In genomic region chr19:50501186-50501567, GRCh38 we compare ENCODE assay signal across 2 cellular contexts.
TF ChIP-seq lines count a peak whose summit lies in the region.

No MANE protein-coding gene starts in this region.

TF ChIP-seq in GM23338, 12 proteins besides CTCF, POLR2A, EP300 and RAD21:
- TF ChIP-seq ZNF462 (CRISPR knock-in tag; IDR thresholded peaks at IDR 0.05) = no peak
- no peak for TF ChIP-seq EZH2 (IDR thresholded peaks at IDR 0.05; ENCODE audit: low read depth, unreplicated experiment)
- TF ChIP-seq EZH2phosphoT487 (IDR thresholded peaks at IDR 0.05; ENCODE audit: unreplicated experiment) = no peak
- TF ChIP-seq NANOG (IDR thresholded peaks at IDR 0.05; ENCODE audit: borderline replicate concordance) = no peak
- TF ChIP-seq ZNF114 (CRISPR knock-in tag; IDR thresholded peaks at IDR 0.05) = no peak
- no peak for TF ChIP-seq REST (IDR thresholded peaks at IDR 0.05; ENCODE audit: unreplicated experiment)
- TF ChIP-seq CREB1 (CRISPR knock-in tag; IDR thresholded peaks at IDR 0.05; ENCODE audit: low read depth) = no peak
- TF ChIP-seq STAT1 (IDR thresholded peaks at IDR 0.05; ENCODE audit: unreplicated experiment) = no peak
- no peak for TF ChIP-seq ETS1 (IDR thresholded peaks at IDR 0.05)
- no peak for TF ChIP-seq JUNB (IDR thresholded peaks at IDR 0.05; ENCODE audit: unreplicated experiment)
- no peak for TF ChIP-seq ZNF331 (CRISPR knock-in tag; IDR thresholded peaks at IDR 0.05; ENCODE audit: low read depth)
- TF ChIP-seq POLR2AphosphoS5 (IDR thresholded peaks at IDR 0.05; ENCODE audit: low read depth) = no peak

TF ChIP-seq in GM12878, 131 proteins besides CTCF, POLR2A, EP300 and RAD21:
- TF ChIP-seq NR2F1 (conservative IDR thresholded peaks at IDR 0.05) (0 out of 2 replicates have a peak, but pooled peaks have one; percentile 22), NFYA (IDR thresholded peaks at IDR 0.05; ENCODE audit: borderline replicate concordance, low read depth, low read length) (no peak)
